22 cellular contexts compared by ENCODE assay signal in genomic region chr11:3158131-3158591, GRCh38. TPM values are rescaled to one million over a fixed set of nuclear protein-coding genes. Genes with fewer than 3 reads are reported as not detected.
A peak's percentile ranks its signal among the peaks of the same experiment; 100 is the strongest.
DNase-seq lines count a peak whose midpoint lies in the region; ATAC-seq and TF ChIP-seq lines count a peak whose summit lies in the region.
"Had no signal": no experiment of that assay in that cellular context is flagged by ENCODE, and none has a peak within 500 bp of the region (broad histone marks: within the 10 kb centered on the region; RNA-seq: fewer than 3 reads in every experiment).

No MANE protein-coding gene starts in this region.

- H3K9ac ChIP-seq in Loucy (ENCODE audit: low read depth, low read length, poor library complexity, severe bottlenecking) (peak overlapping the region; percentile 37), fibroblast of lung (ENCODE audit: insufficient read depth, low read length) (peak overlapping the region; percentile 5)

- H4K20me1 ChIP-seq in Loucy (ENCODE audit: insufficient read depth, low read length, poor library complexity, severe bottlenecking) (peaks cover 44% of the 10 kb centered on the region), fibroblast of lung (ENCODE audit: control insufficient read depth, extremely low read depth, insufficient read depth, low read length) (no peaks in the 10 kb centered on the region)

- intact Hi-C loops in transverse colon (cut with DNase I; ENCODE audit: low total_unique reads), result no loop called here

- H3K4me2 ChIP-seq in Loucy (ENCODE audit: low read depth, low read length, poor library complexity, severe bottlenecking) (peak overlapping the region; percentile 60), fibroblast of lung (ENCODE audit: extremely low read depth, insufficient read depth, low read length) (no peak overlapping the region)

- TF ChIP-seq EP300 in transverse colon (IDR thresholded peaks at IDR 0.05; ENCODE audit: low read depth), result no peak

- H3K79me2 ChIP-seq in Loucy (ENCODE audit: insufficient read depth, low read length), result peaks cover 97% of the 10 kb centered on the region
- peaks cover 87% of the 10 kb centered on the region for H3K79me2 ChIP-seq in fibroblast of lung (ENCODE audit: control insufficient read depth, insufficient read depth, low read length)

- TF ChIP-seq POLR2A in transverse colon (IDR thresholded peaks at IDR 0.05), result no peak

- no peaks in the 10 kb centered on the region for H3K9me2 ChIP-seq in Loucy (replicated peaks; ENCODE audit: low read depth, low read length)

- DNase-seq in fibroblast of lung (ENCODE audit: low read depth in 2 of 2), result no peak
- no peak for DNase-seq in nephron progenitor cell
- DNase-seq in transverse colon, result peak; percentile 4
- no peak for DNase-seq in stimulated activated naive CD8-positive, alpha-beta T cell treated with anti-CD3 and anti-CD28 coated beads, Interleukin-15, Interleukin-2, amounts not matched to agents 100 U/mL and 50 U/mL, for 24 hours
- DNase-seq in ecto neural progenitor cell (ENCODE audit: low spot score), result no peak
- DNase-seq in NCI-H748 treated with DMSO at 0.1 percent for 48 hours (lab: John Stamatoyannopoulos, UW), result no peak
- DNase-seq: activated CD4-positive, alpha-beta memory T cell treated with anti-CD3 and anti-CD28 coated beads for 36 hours; activated T-cell treated with anti-CD3 and anti-CD28 coated beads, Interleukin-2, amount 50 U/mL, for 4 hours; DMS 273 treated with DMSO at 0.1 percent for 48 hours; GDM1; NCI-H1105; NCI-H510A treated with DMSO at 0.1 percent for 48 hours; SHP77; stimulated activated CD4-positive, alpha-beta T cell treated with anti-CD3 and anti-CD28 coated beads, Interleukin-15, amount 100 ng/mL, for 24 hours; uterus; WERI-Rb-1 had no signal

- in situ Hi-C loops in transverse colon (cut with MboI; ENCODE audit: low pct_ligation_motif_present in 1 of 4, low pct_unique_long_range_greater_than_20kb in 1 of 4, low sequenced_read_pairs in 3 of 4), result no loop called here

- peaks cover 8% of the 10 kb centered on the region; the same call in 1 of the 2 replicates for H3F3A ChIP-seq in Loucy (ENCODE audit: low read depth)

- no peaks in the 10 kb centered on the region for H3K36me3 Mint-ChIP-seq in nephron progenitor cell (ENCODE audit: low read depth)
- H3K36me3 Mint-ChIP-seq: activated CD4-positive, alpha-beta memory T cell treated with anti-CD3 and anti-CD28 coated beads for 36 hours; activated naive CD4-positive, alpha-beta T cell treated with anti-CD3 and anti-CD28 coated beads, Interleukin-2, amount 50 U/mL, for 72 hours had no signal

- H3K27me3 ChIP-seq in Loucy (ENCODE audit: insufficient read depth, low read length, poor library complexity, severe bottlenecking) (no peaks in the 10 kb centered on the region), fibroblast of lung (ENCODE audit: control insufficient read depth, insufficient read depth, low read length) (no peaks in the 10 kb centered on the region), transverse colon (no peaks in the 10 kb centered on the region)
- H3K27me3 ChIP-seq: dorsolateral prefrontal cortex, uterus had no signal

- H3K9me3 ChIP-seq in Loucy (ENCODE audit: insufficient read depth, low read depth, low read length) (no peaks in the 10 kb centered on the region), fibroblast of lung (ENCODE audit: control insufficient read depth, insufficient read depth, low read depth, low read length) (no peaks in the 10 kb centered on the region), transverse colon (no peaks in the 10 kb centered on the region)
- H3K9me3 ChIP-seq: uterus had no signal

- peaks cover 96% of the 10 kb centered on the region for H3K4me1 Mint-ChIP-seq in nephron progenitor cell

- H3K9me3 Mint-ChIP-seq in nephron progenitor cell, result no peaks in the 10 kb centered on the region
- H3K9me3 Mint-ChIP-seq: activated CD4-positive, alpha-beta memory T cell treated with anti-CD3 and anti-CD28 coated beads for 36 hours; activated naive CD4-positive, alpha-beta T cell treated with anti-CD3 and anti-CD28 coated beads, Interleukin-2, amount 50 U/mL, for 72 hours; activated T-cell treated with anti-CD3 and anti-CD28 coated beads, Interleukin-2, amount 50 U/mL, for 4 hours; stimulated activated naive CD8-positive, alpha-beta T cell treated with anti-CD3 and anti-CD28 coated beads, Interleukin-15, amount 100 ng/mL, for 72 hours; T-helper 1 cell treated with Interleukin-12 subunit alpha and Interleukin-12 subunit beta and Interleukin-4 antibody, amounts not matched to agents 30 μg/mL and 1 μg/mL, for 36 hours had no signal

- peaks cover 5% of the 10 kb centered on the region for H3K27me3 Mint-ChIP-seq in nephron progenitor cell (ENCODE audit: low read depth, poor library complexity)

- H3K27ac Mint-ChIP-seq in nephron progenitor cell, result no peak overlapping the region
- H3K27ac Mint-ChIP-seq: activated CD4-positive, alpha-beta memory T cell treated with anti-CD3 and anti-CD28 coated beads for 36 hours; activated naive CD4-positive, alpha-beta T cell treated with anti-CD3 and anti-CD28 coated beads, Interleukin-2, amount 50 U/mL, for 72 hours; T-helper 1 cell treated with Interleukin-12 subunit alpha and Interleukin-12 subunit beta and Interleukin-4 antibody, amounts not matched to agents 30 μg/mL and 1 μg/mL, for 36 hours had no signal

- TF ChIP-seq CTCF in Loucy (conservative IDR thresholded peaks at IDR 0.05; ENCODE audit: low read length) (no peak), fibroblast of lung (conservative IDR thresholded peaks at IDR 0.05 in 1 of 2, IDR thresholded peaks at IDR 0.05 in 1 of 2; ENCODE audit: low read depth in 1 of 2, low read length in 2 of 2) (no peak), nephron progenitor cell (IDR thresholded peaks at IDR 0.05) (no peak), transverse colon (IDR thresholded peaks at IDR 0.05) (no peak)

- no peaks in the 10 kb centered on the region for H3K36me3 ChIP-seq in Loucy (ENCODE audit: insufficient read depth, low read length)
- peaks cover 2% of the 10 kb centered on the region for H3K36me3 ChIP-seq in fibroblast of lung (ENCODE audit: control insufficient read depth, insufficient read depth, low read length)
- no peaks in the 10 kb centered on the region for H3K36me3 ChIP-seq in transverse colon
- H3K36me3 ChIP-seq: uterus, WERI-Rb-1 had no signal

- H3K4me3 ChIP-seq in Loucy (ENCODE audit: low read length, poor library complexity, severe bottlenecking) (peak overlapping the region; percentile 14), fibroblast of lung (replicated peaks in 1 of 4; ENCODE audit: control extremely low read depth in 1 of 4, insufficient read depth in 1 of 4, low read depth in 3 of 4, low read length in 4 of 4) (no peak overlapping the region), transverse colon (no peak overlapping the region)
- H3K4me3 ChIP-seq: K562, uterus had no signal

- WGBS in transverse colon (ENCODE audit: low coverage in 1 of 2), 2 donors, result 88% methylated on average over 18 of the region's 18 CpGs; no CpG with 5 or more reads in 1 of the 2 donors

- H3K4me3 Mint-ChIP-seq in nephron progenitor cell, result peak overlapping the region; percentile 71
- H3K4me3 Mint-ChIP-seq: activated CD4-positive, alpha-beta memory T cell treated with anti-CD3 and anti-CD28 coated beads for 36 hours; activated T-cell treated with anti-CD3 and anti-CD28 coated beads, Interleukin-2, amount 50 U/mL, for 4 hours; T-helper 1 cell treated with Interleukin-12 subunit alpha and Interleukin-12 subunit beta and Interleukin-4 antibody, amounts not matched to agents 30 μg/mL and 1 μg/mL, for 36 hours had no signal

- H3K4me1 ChIP-seq in Loucy (ENCODE audit: insufficient read depth, low read length, poor library complexity, severe bottlenecking), result peaks cover 68% of the 10 kb centered on the region
- H3K4me1 ChIP-seq in fibroblast of lung (ENCODE audit: control insufficient read depth, extremely low read depth, insufficient read depth, low read length), result peaks cover 60% of the 10 kb centered on the region
- H3K4me1 ChIP-seq in transverse colon, result peaks cover 49 to 88% (median 66%) of the 10 kb centered on the region in 4 donors

- no peak overlapping the region for H2AFZ ChIP-seq in Loucy (ENCODE audit: low read length)
- no peak overlapping the region for H2AFZ ChIP-seq in fibroblast of lung (ENCODE audit: low read length)

- H3K27ac ChIP-seq in fibroblast of lung (ENCODE audit: insufficient read depth, low read length) (no peak overlapping the region), transverse colon (peak overlapping the region in 3 of 4 donors; percentile 85 to 87 (median 85))
- H3K27ac ChIP-seq: WERI-Rb-1 had no signal

- ATAC-seq in stimulated activated naive CD8-positive, alpha-beta T cell treated with anti-CD3 and anti-CD28 coated beads, Interleukin-15, Interleukin-2, amounts not matched to agents 100 U/mL and 50 U/mL, for 24 hours, result no peak
- ATAC-seq: activated naive CD4-positive, alpha-beta T cell treated with anti-CD3 and anti-CD28 coated beads, Interleukin-2, amount 50 U/mL, for 72 hours; K562 had no signal

RNA-seq across cellular contexts. Expression of gene OSBPL5, which starts 6.9 kb away (rescaled TPM):
- total RNA-seq in fibroblast of lung, result 33.9 and 49.0 TPM in 2 replicates
- polyA plus RNA-seq in fibroblast of lung, result 10.1 and 12.4 TPM in 2 replicates
- polyA plus RNA-seq in fibroblast of lung (2012), result 25.2 and 39.1 TPM in 2 replicates
- polyA minus RNA-seq in fibroblast of lung (ENCODE audit: low replicate concordance), result 28.9 and 38.6 TPM in 2 replicates
- total RNA-seq in transverse colon, result 100 to 1,000 TPM in 2 of 4 donors, 10 to 100 TPM in 2; 37.3 to 211 (median 105) TPM
